Comparison of ENCODE assay signal across 17 cellular contexts in genomic region chr18:49804096-49804495, GRCh38. TPM values are rescaled to one million over a fixed set of nuclear protein-coding genes. Genes with fewer than 3 reads are reported as not detected.
DNase-seq lines count a peak whose midpoint lies in the region; ATAC-seq and TF ChIP-seq lines count a peak whose summit lies in the region.
"Had no signal": no experiment of that assay in that cellular context is flagged by ENCODE, and none has a peak within 500 bp of the region (broad histone marks: within the 10 kb centered on the region; RNA-seq: fewer than 3 reads in every experiment).

No MANE protein-coding gene starts in this region.

- H3K4me3 Mint-ChIP-seq in activated CD8-positive, alpha-beta T cell treated with anti-CD3 and anti-CD28 coated beads for 36 hours = no peak overlapping the region
- H3K4me3 Mint-ChIP-seq in activated CD8-positive, alpha-beta T cell treated with anti-CD3 and anti-CD28 coated beads, Interleukin-2, amount 10 ng/mL, durations not matched to agents 7 days and 5 days = no peak overlapping the region
- H3K4me3 Mint-ChIP-seq: CD14-positive monocyte; CD4-positive, alpha-beta memory T cell; GM23338; IgD-negative memory B cell had no signal

- POLR2A ChIA-PET in activated CD8-positive, alpha-beta T cell treated with anti-CD3 and anti-CD28 coated beads for 36 hours (lab: Charles Lee) = interaction anchor here (1.3 kb wide), 1 partner anchor 16 kb away, joined by 6 read pairs; no protein-coding TSS in a partner anchor
- POLR2A ChIA-PET in activated CD8-positive, alpha-beta T cell treated with anti-CD3 and anti-CD28 coated beads, Interleukin-2, amount 10 ng/mL, durations not matched to agents 7 days and 5 days (lab: Charles Lee) = no interaction called here
- POLR2A ChIA-PET in HEK293 (lab: Yijun Ruan, JAX) = no interaction called here

- H3K9me3 ChIP-seq in GM23248 (ENCODE audit: low read depth) (no peaks in the 10 kb centered on the region), HEK293 (ENCODE audit: control insufficient read depth, insufficient read depth, low read depth, low read length) (no peaks in the 10 kb centered on the region), osteoblast (ENCODE audit: low read depth, low read length) (no peaks in the 10 kb centered on the region)

- H3K36me3 ChIP-seq in GM23248 (ENCODE audit: low read depth) = 0 out of 2 replicates have a peak, but pooled peaks cover 2% of the 10 kb centered on the region
- H3K36me3 ChIP-seq in HEK293 (ENCODE audit: control insufficient read depth in 2 of 2, insufficient read depth in 1 of 2, low read length in 2 of 2) = peaks cover 4 to 16% of the 10 kb centered on the region in 2 experiments
- peaks cover 2% of the 10 kb centered on the region for H3K36me3 ChIP-seq in osteoblast (ENCODE audit: insufficient read depth, low read length)

- ATAC-seq in activated CD8-positive, alpha-beta T cell treated with anti-CD3 and anti-CD28 coated beads for 36 hours = peak; percentile 61
- no peak for ATAC-seq in activated CD8-positive, alpha-beta T cell treated with anti-CD3 and anti-CD28 coated beads, Interleukin-2, amount 10 ng/mL, durations not matched to agents 7 days and 5 days
- ATAC-seq in HG03571 (IDR thresholded peaks at IDR 0.05; ENCODE audit: unreplicated experiment) = no peak
- ATAC-seq: GM23338, HepG2 had no signal

- in situ Hi-C loops in GM23248 (cut with MboI) = no loop called here

- no peaks in the 10 kb centered on the region for H3K27me3 ChIP-seq in GM23248 (replicated peaks; ENCODE audit: insufficient read depth)
- no peaks in the 10 kb centered on the region for H3K27me3 ChIP-seq in osteoblast (ENCODE audit: insufficient read depth, low read length)
- H3K27me3 ChIP-seq: BLaER1 had no signal

- no peak overlapping the region for H3K27ac ChIP-seq in GM23248
- no peak overlapping the region for H3K27ac ChIP-seq in HEK293 (ENCODE audit: extremely low read depth, low read depth, low read length)
- H3K27ac ChIP-seq in osteoblast (ENCODE audit: low read depth, low read length) = no peak overlapping the region
- H3K27ac ChIP-seq: BLaER1 had no signal

- 84 to 88% methylated on average over 4 to 5 of the region's 5 CpGs for WGBS in GM23248 (ENCODE audit: low coverage in 1 of 2, low lambda C conversion rate in 2 of 2, missing lambda C conversion rate in 2 of 2), 2 experiments

- H3K79me2 ChIP-seq in GM23248 (ENCODE audit: insufficient read depth) (peaks cover 76% of the 10 kb centered on the region), osteoblast (ENCODE audit: insufficient read depth, low read length) (peaks cover 65% of the 10 kb centered on the region)

- H4K20me1 ChIP-seq in GM23248 (ENCODE audit: insufficient read depth) (peaks cover 15% of the 10 kb centered on the region; the same call in 1 of the 2 replicates), osteoblast (ENCODE audit: insufficient read depth, low read length) (peaks cover 24% of the 10 kb centered on the region)

- H3K27me3 Mint-ChIP-seq in activated CD8-positive, alpha-beta T cell treated with anti-CD3 and anti-CD28 coated beads for 36 hours = no peaks in the 10 kb centered on the region
- no peaks in the 10 kb centered on the region for H3K27me3 Mint-ChIP-seq in activated CD8-positive, alpha-beta T cell treated with anti-CD3 and anti-CD28 coated beads, Interleukin-2, amount 10 ng/mL, durations not matched to agents 7 days and 5 days (ENCODE audit: low read depth)
- H3K27me3 Mint-ChIP-seq: CD4-positive, alpha-beta memory T cell; IgD-negative memory B cell had no signal

- H3K4me3 ChIP-seq in GM23248 = no peak overlapping the region
- no peak overlapping the region for H3K4me3 ChIP-seq in HEK293 (ENCODE audit: low read depth, low read length)
- no peak overlapping the region for H3K4me3 ChIP-seq in osteoblast (ENCODE audit: insufficient read depth, low read length)
- H3K4me3 ChIP-seq: BLaER1, GM23338 had no signal

- no peak for TF ChIP-seq CTCF in activated CD8-positive, alpha-beta T cell treated with anti-CD3 and anti-CD28 coated beads for 36 hours (IDR thresholded peaks at IDR 0.05)
- no peak for TF ChIP-seq CTCF in HEK293 (tag by site-specific recombination; IDR thresholded peaks at IDR 0.05)
- TF ChIP-seq CTCF in osteoblast (IDR thresholded peaks at IDR 0.05; ENCODE audit: extremely low read depth, low read depth, low read length) = no peak

- H3K9me2 ChIP-seq in GM23248 (ENCODE audit: insufficient read depth) = no peaks in the 10 kb centered on the region

- no peak overlapping the region for H3K27ac Mint-ChIP-seq in activated CD8-positive, alpha-beta T cell treated with anti-CD3 and anti-CD28 coated beads for 36 hours
- no peak overlapping the region for H3K27ac Mint-ChIP-seq in activated CD8-positive, alpha-beta T cell treated with anti-CD3 and anti-CD28 coated beads, Interleukin-2, amount 10 ng/mL, durations not matched to agents 7 days and 5 days
- H3K27ac Mint-ChIP-seq: CD14-positive monocyte, GM23338, IgD-negative memory B cell had no signal

- no peak overlapping the region for H3K9ac ChIP-seq in GM23248
- H3K9ac ChIP-seq: BLaER1 had no signal

- H3K9me3 Mint-ChIP-seq in activated CD8-positive, alpha-beta T cell treated with anti-CD3 and anti-CD28 coated beads for 36 hours = peaks cover 6% of the 10 kb centered on the region
- peaks cover 4% of the 10 kb centered on the region for H3K9me3 Mint-ChIP-seq in activated CD8-positive, alpha-beta T cell treated with anti-CD3 and anti-CD28 coated beads, Interleukin-2, amount 10 ng/mL, durations not matched to agents 7 days and 5 days (ENCODE audit: insufficient read depth)

- H3K36me3 Mint-ChIP-seq in activated CD8-positive, alpha-beta T cell treated with anti-CD3 and anti-CD28 coated beads for 36 hours (ENCODE audit: low read depth) = peaks cover 28% of the 10 kb centered on the region
- H3K36me3 Mint-ChIP-seq in activated CD8-positive, alpha-beta T cell treated with anti-CD3 and anti-CD28 coated beads, Interleukin-2, amount 10 ng/mL, durations not matched to agents 7 days and 5 days (ENCODE audit: low read depth) = peaks cover 52% of the 10 kb centered on the region

- peak; percentile 31 for DNase-seq in activated CD8-positive, alpha-beta T cell treated with anti-CD3 and anti-CD28 coated beads for 36 hours
- DNase-seq in activated CD8-positive, alpha-beta T cell treated with anti-CD3 and anti-CD28 coated beads, Interleukin-2, amount 10 ng/mL, durations not matched to agents 7 days and 5 days = no peak
- peak; percentile 2 for DNase-seq in GM23248
- DNase-seq in osteoblast (ENCODE audit: insufficient read length, low spot score, missing footprints) = peak; percentile 22
- DNase-seq: AML-193; CD4-positive, alpha-beta memory T cell; DMS153; DMS79; GDM1; HCEC 1CT had no signal

- H2AFZ ChIP-seq in GM23248 (no peak overlapping the region), osteoblast (ENCODE audit: low read length) (no peak overlapping the region)
- H2AFZ ChIP-seq: GM23338 had no signal

- H3K4me2 ChIP-seq in GM23248 (ENCODE audit: unreplicated experiment) (no peak overlapping the region), osteoblast (ENCODE audit: insufficient read depth, low read length) (no peak overlapping the region)
- H3K4me2 ChIP-seq: BLaER1, GM23338 had no signal

- H3F3A ChIP-seq in GM23248 (ENCODE audit: insufficient read depth) = no peaks in the 10 kb centered on the region

- CTCF ChIA-PET in activated CD8-positive, alpha-beta T cell treated with anti-CD3 and anti-CD28 coated beads for 36 hours (lab: Charles Lee) = no interaction called here
- CTCF ChIA-PET in activated CD8-positive, alpha-beta T cell treated with anti-CD3 and anti-CD28 coated beads, Interleukin-2, amount 10 ng/mL, durations not matched to agents 7 days and 5 days (lab: Charles Lee) = interaction anchor here (1.4 kb wide), 1 partner anchor 18 kb away, joined by 4 read pairs; no protein-coding TSS in a partner anchor
- CTCF ChIA-PET in HEK293 (lab: Yijun Ruan, JAX) = interaction anchor here (0.6 kb wide), 1 partner anchor 99 kb away, joined by 3 read pairs; no protein-coding TSS in a partner anchor

- peaks cover 20% of the 10 kb centered on the region for H3K4me1 Mint-ChIP-seq in activated CD8-positive, alpha-beta T cell treated with anti-CD3 and anti-CD28 coated beads for 36 hours (ENCODE audit: low read depth)
- H3K4me1 Mint-ChIP-seq in activated CD8-positive, alpha-beta T cell treated with anti-CD3 and anti-CD28 coated beads, Interleukin-2, amount 10 ng/mL, durations not matched to agents 7 days and 5 days (ENCODE audit: low read depth) = peaks cover 13% of the 10 kb centered on the region
- H3K4me1 Mint-ChIP-seq: GM23338 had no signal

- H3K4me1 ChIP-seq in GM23248 (ENCODE audit: insufficient read depth) (no peaks in the 10 kb centered on the region), HEK293 (ENCODE audit: control insufficient read depth, insufficient read depth, low read length) (peaks cover 12% of the 10 kb centered on the region), osteoblast (ENCODE audit: insufficient read depth, low read length) (no peaks in the 10 kb centered on the region)

- intact Hi-C loops in activated CD8-positive, alpha-beta T cell treated with anti-CD3 and anti-CD28 coated beads for 36 hours (cut with micrococcal nuclease) = no loop called here

TF ChIP-seq in HEK293, 187 proteins besides CTCF, POLR2A, EP300 and RAD21 (continues in another document):
- TF ChIP-seq ZNF18 (tag by site-specific recombination; IDR thresholded peaks at IDR 0.05) = no peak
- 0 out of 2 replicates have a peak, but pooled peaks have one; percentile 23 for TF ChIP-seq EGR2 (tag by site-specific recombination; IDR thresholded peaks at IDR 0.05; ENCODE audit: low read depth)
- no peak for TF ChIP-seq ZBTB17 (tag by site-specific recombination; IDR thresholded peaks at IDR 0.05)
- TF ChIP-seq MYNN (tag by site-specific recombination; IDR thresholded peaks at IDR 0.05; ENCODE audit: borderline replicate concordance) = no peak
- no peak for TF ChIP-seq ZNF629 (tag by site-specific recombination; IDR thresholded peaks at IDR 0.05)

RNA-seq across cellular contexts. Expression of gene ACAA2, which starts 9.2 kb away (rescaled TPM):
- 10 to 100 TPM; 83.3 to 84.6 TPM for total RNA-seq in activated CD8-positive, alpha-beta T cell treated with anti-CD3 and anti-CD28 coated beads for 36 hours
- 100 to 1,000 TPM; 118 to 120 TPM for total RNA-seq in activated CD8-positive, alpha-beta T cell treated with anti-CD3 and anti-CD28 coated beads, Interleukin-2, amount 10 ng/mL, durations not matched to agents 7 days and 5 days
- total RNA-seq in GM23248 (2014; rRNA removed; shearing (Covaris generic)) = 50.3 and 55.6 TPM in 2 replicates
- polyA plus RNA-seq in GM23248 (2016; fragmentation: Nextera tagmentation; extraction: Ambion mirVana) = 94.8 and 99.6 TPM in 2 replicates
- 52.8 and 60.7 TPM in 2 replicates for total RNA-seq in osteoblast
